In the genomic region with DNA sequence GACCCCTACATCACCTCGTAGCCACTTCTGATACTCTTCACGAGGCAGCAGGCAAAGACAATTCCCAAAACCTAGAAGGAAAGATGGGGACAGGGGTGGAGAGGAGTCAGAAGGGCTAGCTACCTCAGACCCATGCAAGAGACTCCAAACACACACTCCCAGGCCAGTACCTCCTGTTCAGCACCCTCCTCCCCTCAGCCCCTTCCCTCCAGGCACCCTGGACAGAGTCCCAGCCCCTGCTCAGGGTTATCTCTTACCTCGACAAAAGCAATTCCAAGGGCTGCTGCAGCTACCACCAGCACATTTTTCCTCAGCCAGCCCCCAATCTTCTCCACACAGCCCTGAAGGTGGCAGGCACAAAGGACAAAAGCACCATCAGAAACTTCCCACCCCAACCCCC, we compare ENCODE assay signal across 9 cellular contexts. TPM values are rescaled to one million over a fixed set of nuclear protein-coding genes. Genes with fewer than 3 reads are reported as not detected.
DNase-seq lines count a peak whose midpoint lies in the region; ATAC-seq and TF ChIP-seq lines count a peak whose summit lies in the region.
"Had no signal": no experiment of that assay in that cellular context is flagged by ENCODE, and none has a peak within 500 bp of the region (broad histone marks: within the 10 kb centered on the region; RNA-seq: fewer than 3 reads in every experiment).

No MANE protein-coding gene starts in this region.

- peaks cover 18% of the 10 kb centered on the region for H3K4me1 ChIP-seq in GM23338 (ENCODE audit: insufficient read depth)

- H3K27me3 ChIP-seq in GM23338 (ENCODE audit: insufficient read depth): no peaks in the 10 kb centered on the region

- H4K20me1 ChIP-seq in GM23338 (replicated peaks; ENCODE audit: insufficient read depth): 0 out of 2 replicates have a peak, but pooled peaks cover 6% of the 10 kb centered on the region

- peaks cover 8% of the 10 kb centered on the region; the same call in 1 of the 2 replicates for H3K36me3 ChIP-seq in GM23338 (ENCODE audit: insufficient read depth)

- ATAC-seq in GM23338 (no peak), left colon (no peak)
- ATAC-seq: GM12878 had no signal

- H3K4me3 Mint-ChIP-seq in GM23338 (no peak overlapping the region; the same call in 2 of the 3 replicates), endothelial cell (ENCODE audit: unreplicated experiment) (peak overlapping the region; percentile 20)

- H3K27me3 Mint-ChIP-seq in GM23338 (ENCODE audit: insufficient read depth, low read depth, poor library complexity): peaks cover 17% of the 10 kb centered on the region
- H3K27me3 Mint-ChIP-seq in endothelial cell (ENCODE audit: unreplicated experiment): peaks cover 29% of the 10 kb centered on the region

- H3K4me2 ChIP-seq in GM23338: no peak overlapping the region

- no peak overlapping the region for H2AFZ ChIP-seq in GM23338

- no peak for DNase-seq in GM23338 (ENCODE audit: low spot score)
- no peak for DNase-seq in endothelial cell (ENCODE audit: low spot score)
- DNase-seq in retinal pigment epithelial cell (ENCODE audit: low read depth): no peak
- no peak for DNase-seq in NCI-H748 treated with DMSO at 0.1 percent for 48 hours (lab: John Stamatoyannopoulos, UW)
- DNase-seq in NCI-H345 treated with DMSO at 0.1 percent for 48 hours (lab: John Stamatoyannopoulos, UW; ENCODE audit: unreplicated experiment): no peak
- DNase-seq in left colon: no peak
- DNase-seq: NCI-H1694 treated with DMSO at 0.1 percent for 48 hours, occipital lobe had no signal

- TF ChIP-seq CTCF in GM23338 (conservative IDR thresholded peaks at IDR 0.05; ENCODE audit: low read depth in 2 of 2): no peak
- no peak for TF ChIP-seq CTCF in endothelial cell (IDR thresholded peaks at IDR 0.05; ENCODE audit: unreplicated experiment)
- no peak for TF ChIP-seq CTCF in retinal pigment epithelial cell (conservative IDR thresholded peaks at IDR 0.05; ENCODE audit: low read depth, low read length)

- H3K36me3 Mint-ChIP-seq in GM23338 (ENCODE audit: low read depth) (peaks cover 41% of the 10 kb centered on the region), endothelial cell (ENCODE audit: low read depth, unreplicated experiment) (peaks cover 39% of the 10 kb centered on the region)

- H3K9me3 Mint-ChIP-seq in GM23338 (no peaks in the 10 kb centered on the region), endothelial cell (ENCODE audit: unreplicated experiment) (no peaks in the 10 kb centered on the region)

- peaks cover 16% of the 10 kb centered on the region; the same call in 1 of the 2 replicates for H3F3A ChIP-seq in GM23338 (replicated peaks; ENCODE audit: low read depth)

- no peaks in the 10 kb centered on the region for H3K9me2 ChIP-seq in GM23338 (ENCODE audit: insufficient read depth)

- peaks cover 14% of the 10 kb centered on the region for H3K79me2 ChIP-seq in GM23338 (replicated peaks; ENCODE audit: insufficient read depth)

- intact Hi-C loops in left colon (cut with DNase I, micrococcal nuclease): no loop called here

- no peak overlapping the region for H3K4me3 ChIP-seq in GM23338
- H3K4me3 ChIP-seq in retinal pigment epithelial cell (ENCODE audit: low read length): peak overlapping the region; percentile 92
- H3K4me3 ChIP-seq: GM12878 had no signal

- H3K27ac Mint-ChIP-seq in GM23338: no peak overlapping the region
- H3K27ac Mint-ChIP-seq in endothelial cell (ENCODE audit: unreplicated experiment): no peak overlapping the region

- H3K4me1 Mint-ChIP-seq in GM23338 (peaks cover 30% of the 10 kb centered on the region), endothelial cell (ENCODE audit: unreplicated experiment) (peaks cover 38% of the 10 kb centered on the region)

- 0 out of 2 replicates have a peak overlapping the region, but pooled peaks have one; percentile 80 for H3K27ac ChIP-seq in GM23338 (ENCODE audit: low read depth)

TF ChIP-seq in GM23338, 12 proteins besides CTCF, POLR2A, EP300 and RAD21:
- TF ChIP-seq JUNB (IDR thresholded peaks at IDR 0.05; ENCODE audit: unreplicated experiment): no peak
- TF ChIP-seq POLR2AphosphoS5 (IDR thresholded peaks at IDR 0.05; ENCODE audit: low read depth): no peak
- TF ChIP-seq STAT1 (IDR thresholded peaks at IDR 0.05; ENCODE audit: unreplicated experiment): no peak
- TF ChIP-seq CREB1 (CRISPR knock-in tag; IDR thresholded peaks at IDR 0.05; ENCODE audit: low read depth): no peak

RNA-seq across cellular contexts. Expression of a gene that starts 3.3 kb away (rescaled TPM):
- total RNA-seq in GM23338 (2014; rRNA removed; shearing (Covaris generic)): 294 and 307 TPM in 2 replicates
- polyA plus RNA-seq in GM23338 (2016; fragmentation: Nextera tagmentation; extraction: Ambion mirVana): 670 and 685 TPM in 2 replicates
- total RNA-seq in endothelial cell (ENCODE audit: unreplicated experiment) (1,134 TPM), left colon (1,000 to 10,000 TPM; 1,137 to 1,252 TPM)

RNA-seq across cellular contexts. Expression of a gene that starts 5.4 kb away (rescaled TPM):
- 1.7 and 7.5 TPM in 2 replicates for total RNA-seq in GM23338 (2014; rRNA removed; shearing (Covaris generic))
- polyA plus RNA-seq in GM23338 (2016; fragmentation: Nextera tagmentation; extraction: Ambion mirVana): 3.9 and 5.4 TPM in 2 replicates
- total RNA-seq in endothelial cell (ENCODE audit: unreplicated experiment) (4.4 TPM), left colon (10 to 100 TPM; 34.2 to 37.7 TPM)

RNA-seq across cellular contexts. Expression of a gene that starts 9.7 kb away (rescaled TPM):
- total RNA-seq in GM23338 (2014; rRNA removed; shearing (Covaris generic)): 52.3 and 68.3 TPM in 2 replicates
- 174 and 198 TPM in 2 replicates for polyA plus RNA-seq in GM23338 (2016; fragmentation: Nextera tagmentation; extraction: Ambion mirVana)
- total RNA-seq in endothelial cell (ENCODE audit: unreplicated experiment) (66.5 TPM), left colon (100 to 1,000 TPM; 266 to 300 TPM)

RNA-seq across cellular contexts. Expression of a gene that starts 17.4 kb away (rescaled TPM):
- 12.5 and 12.6 TPM in 2 replicates for total RNA-seq in GM23338 (2014; rRNA removed; shearing (Covaris generic))
- polyA plus RNA-seq in GM23338 (2016; fragmentation: Nextera tagmentation; extraction: Ambion mirVana): 3.7 and 3.8 TPM in 2 replicates
- total RNA-seq in endothelial cell (ENCODE audit: unreplicated experiment) (9.3 TPM), left colon (1 to 10 TPM; 1.5 to 2.7 TPM)

RNA-seq across cellular contexts. Expression of a gene that starts 17.9 kb away (rescaled TPM):
- total RNA-seq in GM23338 (2014; rRNA removed; shearing (Covaris generic)): 45.3 and 49.1 TPM in 2 replicates
- 17.4 and 20.0 TPM in 2 replicates for polyA plus RNA-seq in GM23338 (2016; fragmentation: Nextera tagmentation; extraction: Ambion mirVana)
- total RNA-seq in endothelial cell (ENCODE audit: unreplicated experiment): 4.0 TPM
- total RNA-seq in left colon: 10 to 100 TPM; 10.2 to 56.5 TPM
